In genomic region chr12:39392154-39392925, GRCh38 we compare ENCODE assay signal across 20 cellular contexts. TPM values are rescaled to one million over a fixed set of nuclear protein-coding genes. Genes with fewer than 3 reads are reported as not detected.
DNase-seq lines count a peak whose midpoint lies in the region; ATAC-seq, FAIRE-seq and TF ChIP-seq lines count a peak whose summit lies in the region.
"Had no signal": no experiment of that assay in that cellular context is flagged by ENCODE, and none has a peak within 500 bp of the region (broad histone marks: within the 10 kb centered on the region; RNA-seq: fewer than 3 reads in every experiment).

No MANE protein-coding gene starts in this region.

- H3K4me3 ChIP-seq in right atrium auricular region (no peak overlapping the region), bronchial epithelial cell (ENCODE audit: low read depth, low read length) (no peak overlapping the region), left lung (no peak overlapping the region), breast epithelium (no peak overlapping the region)
- H3K4me3 ChIP-seq: lung, PC-9, SJSA1, thoracic aorta had no signal

- H3K9me3 ChIP-seq in right atrium auricular region (no peaks in the 10 kb centered on the region), left lung (no peaks in the 10 kb centered on the region), breast epithelium (no peaks in the 10 kb centered on the region)
- H3K9me3 ChIP-seq: SJSA1, thoracic aorta had no signal

- no peak for FAIRE-seq in bronchial epithelial cell (lab: Jason Lieb, UNC)

- no peak for TF ChIP-seq POLR2A in breast epithelium (IDR thresholded peaks at IDR 0.05)

- DNase-seq in left ventricle myocardium superior (no peak), right atrium auricular region (ENCODE audit: low spot score) (no peak), bronchial epithelial cell (ENCODE audit: low read depth) (peak; percentile 9), left lung (no peak), breast epithelium (ENCODE audit: low spot score in 2 of 2) (no peak)
- no peak for DNase-seq in effector CD8-positive, alpha-beta T cell (lab: John Stamatoyannopoulos, UW)
- DNase-seq: activated CD4-positive, alpha-beta T cell treated with anti-CD3 and anti-CD28 coated beads, Interleukin-2, amount 50 U/mL, for 48 hours; activated gamma-delta T cell treated with Interleukin-2 at 50 U/mL for 16 hours; effector CD4-positive, alpha-beta T cell; MM.1S; NCI-H774; PC-9; T-helper 17 cell had no signal

- H3K27me3 ChIP-seq in right atrium auricular region, result no peaks in the 10 kb centered on the region
- H3K27me3 ChIP-seq in bronchial epithelial cell (ENCODE audit: control insufficient read depth, insufficient read depth, low read length), result no peaks in the 10 kb centered on the region
- H3K27me3 ChIP-seq in left lung, result no peaks in the 10 kb centered on the region
- H3K27me3 ChIP-seq in breast epithelium, result no peaks in the 10 kb centered on the region
- H3K27me3 ChIP-seq: SJSA1 had no signal

- TF ChIP-seq CTCF in right atrium auricular region (IDR thresholded peaks at IDR 0.05) (no peak), bronchial epithelial cell (IDR thresholded peaks at IDR 0.05; ENCODE audit: insufficient read depth, low read length, severe bottlenecking) (no peak), left lung (IDR thresholded peaks at IDR 0.05) (no peak), breast epithelium (IDR thresholded peaks at IDR 0.05) (no peak)

- no peaks in the 10 kb centered on the region for H3K36me3 ChIP-seq in right atrium auricular region
- H3K36me3 ChIP-seq in bronchial epithelial cell (ENCODE audit: control insufficient read depth, insufficient read depth, low read length), result no peaks in the 10 kb centered on the region
- no peaks in the 10 kb centered on the region for H3K36me3 ChIP-seq in left lung
- H3K36me3 ChIP-seq in breast epithelium, result no peaks in the 10 kb centered on the region
- H3K36me3 ChIP-seq: SJSA1, thoracic aorta had no signal

- H3K27ac ChIP-seq in right atrium auricular region (no peak overlapping the region), left lung (no peak overlapping the region), breast epithelium (no peak overlapping the region)
- H3K27ac ChIP-seq: C4-2B, PC-9, SJSA1, thoracic aorta had no signal

- intact Hi-C loops in left ventricle myocardium superior (cut with micrococcal nuclease) (no loop called here), left lung (cut with DNase I) (no loop called here), breast epithelium (cut with DNase I; ENCODE audit: low total_unique reads) (no loop called here)

- ATAC-seq in left ventricle myocardium superior, result peak; percentile 14
- ATAC-seq in left lung, result peak; percentile 50
- no peak for ATAC-seq in GM19467 (IDR thresholded peaks at IDR 0.05; ENCODE audit: unreplicated experiment)
- ATAC-seq in HG02798 (IDR thresholded peaks at IDR 0.05; ENCODE audit: poor library complexity, unreplicated experiment), result no peak
- ATAC-seq: sciatic nerve, T-helper 17 cell had no signal

- H3K4me1 ChIP-seq in right atrium auricular region (peaks cover 0 to 35% of the 10 kb centered on the region in 2 donors), left lung (no peaks in the 10 kb centered on the region), breast epithelium (no peaks in the 10 kb centered on the region)
- H3K4me1 ChIP-seq: SJSA1 had no signal

RNA-seq across cellular contexts. Expression of gene KIF21A, which starts 50.6 kb away (rescaled TPM):
- total RNA-seq in left ventricle myocardium superior (55.3 TPM), right atrium auricular region (10 to 100 TPM; 50.4 to 51.9 TPM), bronchial epithelial cell (37.4 and 37.6 TPM in 2 replicates), left lung (10 to 100 TPM; 16.1 to 16.9 TPM), breast epithelium (10 to 100 TPM; 10.2 to 23.7 (median 11.7) TPM)

Comparison
In these comparisons a context has a peak if more than half of its experiments do, and no peak if none do; other contexts are left out.
1. ATAC-seq: peak in left ventricle myocardium superior (single experiment) and left lung (single experiment); none in GM19467 (single experiment) and HG02798 (single experiment).